In genomic region chr16:49455991-49456745, GRCh38 we compare ENCODE assay signal across 21 cellular contexts.
DNase-seq lines count a peak whose midpoint lies in the region; ATAC-seq and TF ChIP-seq lines count a peak whose summit lies in the region.
"Had no signal": no experiment of that assay in that cellular context is flagged by ENCODE, and none has a peak within 500 bp of the region (broad histone marks: within the 10 kb centered on the region; RNA-seq: fewer than 3 reads in every experiment).

No MANE protein-coding gene starts in this region.

- no peaks in the 10 kb centered on the region for H3K36me3 Mint-ChIP-seq in activated T-cell treated with anti-CD3 and anti-CD28 coated beads, Interleukin-2, amount 50 U/mL, for 24 hours (ENCODE audit: low read depth)
- H3K36me3 Mint-ChIP-seq: CD8-positive, alpha-beta memory T cell had no signal

- DNase-seq in activated T-cell treated with anti-CD3 and anti-CD28 coated beads, Interleukin-2, amount 50 U/mL, for 24 hours, result peak; percentile 2
- DNase-seq in activated T-cell treated with anti-CD3 and anti-CD28 coated beads, Interleukin-2, amount 50 U/mL, for 48 hours, result no peak
- DNase-seq in activated CD8-positive, alpha-beta memory T cell treated with anti-CD3 and anti-CD28 coated beads, Interleukin-2, amount 50 U/mL, for 48 hours, result peak; percentile 43
- DNase-seq in omental fat pad (ENCODE audit: low spot score) (peak; percentile 10), suprapubic skin (ENCODE audit: low spot score in 2 of 2) (peak; percentile 27 to 59), dedifferentiated amniotic fluid mesenchymal stem cell (ENCODE audit: extremely low spot score) (no peak), NCI-H748 (lab: John Stamatoyannopoulos, UW; ENCODE audit: unreplicated experiment) (no peak), mesenchymal stem cell (no peak)
- DNase-seq: Calu3; CD8-positive, alpha-beta memory T cell; DMS53; EL; Karpas-422; NCI-H1694; NCI-H2081; NCI-H446 treated with DMSO at 0.1 percent for 48 hours; NCI-H526 treated with DMSO at 0.1 percent for 48 hours; PC-9; RPMI8226; SHP77 treated with DMSO at 0.1 percent for 48 hours had no signal

- TF ChIP-seq EP300 in suprapubic skin (IDR thresholded peaks at IDR 0.05), result no peak

- ATAC-seq in omental fat pad (ENCODE audit: low FRiP score), result no peak

- no peaks in the 10 kb centered on the region for H3K27me3 Mint-ChIP-seq in activated T-cell treated with anti-CD3 and anti-CD28 coated beads, Interleukin-2, amount 50 U/mL, for 24 hours

- no peaks in the 10 kb centered on the region for H3K9me3 Mint-ChIP-seq in activated T-cell treated with anti-CD3 and anti-CD28 coated beads, Interleukin-2, amount 50 U/mL, for 24 hours
- H3K9me3 Mint-ChIP-seq: CD8-positive, alpha-beta memory T cell had no signal

- H4K91ac ChIP-seq in mesenchymal stem cell (ENCODE audit: low read length), result no peak overlapping the region

- H2BK15ac ChIP-seq in mesenchymal stem cell (ENCODE audit: low read depth, poor library complexity, severe bottlenecking), result no peak overlapping the region

- no peak overlapping the region for H3K4ac ChIP-seq in mesenchymal stem cell (ENCODE audit: low read depth in 1 of 2, low read length in 2 of 2)

- TF ChIP-seq CTCF in omental fat pad (IDR thresholded peaks at IDR 0.05) (no peak), suprapubic skin (IDR thresholded peaks at IDR 0.05) (no peak)

- H2AK5ac ChIP-seq in mesenchymal stem cell (ENCODE audit: low read length, severe bottlenecking), result no peak overlapping the region

- no peak overlapping the region for H3K9ac ChIP-seq in mesenchymal stem cell (ENCODE audit: low read length)

- WGBS in suprapubic skin, result 93% methylated on average over 5 of the region's 8 CpGs
- WGBS in mesenchymal stem cell, result 76% methylated on average over 8 of the region's 8 CpGs

- no peak overlapping the region for H2BK120ac ChIP-seq in mesenchymal stem cell (ENCODE audit: low read depth, low read length)

- TF ChIP-seq POLR2A in suprapubic skin (IDR thresholded peaks at IDR 0.05), result no peak

- H3K36me3 ChIP-seq in suprapubic skin, result no peaks in the 10 kb centered on the region
- H3K36me3 ChIP-seq in mesenchymal stem cell (ENCODE audit: control insufficient read depth in 1 of 2, insufficient read depth in 2 of 2, low read depth in 1 of 2, low read length in 2 of 2), result no peaks in the 10 kb centered on the region

- no peaks in the 10 kb centered on the region for H3K4me1 ChIP-seq in suprapubic skin
- H3K4me1 ChIP-seq in mesenchymal stem cell (ENCODE audit: control insufficient read depth, insufficient read depth, low read depth, low read length), result no peaks in the 10 kb centered on the region

- H3K4me3 ChIP-seq in suprapubic skin (no peak overlapping the region), mesenchymal stem cell (ENCODE audit: insufficient read depth in 1 of 2, low read depth in 1 of 2, low read length in 2 of 2) (no peak overlapping the region)
- H3K4me3 ChIP-seq: PC-9 had no signal

- no peak overlapping the region for H2AFZ ChIP-seq in mesenchymal stem cell (ENCODE audit: low read depth, low read length)
- H2AFZ ChIP-seq: PC-9 had no signal

- no peak overlapping the region for H3K23ac ChIP-seq in mesenchymal stem cell (ENCODE audit: low read length in 2 of 2)

- H3K27ac ChIP-seq in suprapubic skin (no peak overlapping the region), mesenchymal stem cell (ENCODE audit: low read length, poor library complexity, severe bottlenecking) (no peak overlapping the region)
- H3K27ac ChIP-seq: C4-2B, PC-9 had no signal

- no peak overlapping the region for H3K14ac ChIP-seq in mesenchymal stem cell (ENCODE audit: low read length in 2 of 2)

- H3K9me3 ChIP-seq in suprapubic skin, result no peaks in the 10 kb centered on the region
- no peaks in the 10 kb centered on the region for H3K9me3 ChIP-seq in mesenchymal stem cell (ENCODE audit: control insufficient read depth, low read length)

- peaks cover 1% of the 10 kb centered on the region for H3K27me3 ChIP-seq in suprapubic skin
- H3K27me3 ChIP-seq in mesenchymal stem cell (ENCODE audit: control insufficient read depth in 1 of 2, insufficient read depth in 1 of 2, low read length in 2 of 2), result peaks cover 0 to 31% of the 10 kb centered on the region in 2 experiments

- no peaks in the 10 kb centered on the region for H3K79me1 ChIP-seq in mesenchymal stem cell (replicated peaks; ENCODE audit: low read length, poor library complexity, severe bottlenecking)

- no peak overlapping the region for H2BK5ac ChIP-seq in mesenchymal stem cell (ENCODE audit: low read depth, low read length, poor library complexity, severe bottlenecking)

- no peak overlapping the region for H3K27ac Mint-ChIP-seq in activated T-cell treated with anti-CD3 and anti-CD28 coated beads, Interleukin-2, amount 50 U/mL, for 24 hours
- H3K27ac Mint-ChIP-seq: CD8-positive, alpha-beta memory T cell had no signal

- H3K18ac ChIP-seq in mesenchymal stem cell (ENCODE audit: low read depth in 1 of 2, low read length in 2 of 2), result no peak overlapping the region

- H3K4me3 Mint-ChIP-seq in activated T-cell treated with anti-CD3 and anti-CD28 coated beads, Interleukin-2, amount 50 U/mL, for 24 hours, result no peak overlapping the region
- H3K4me3 Mint-ChIP-seq: CD8-positive, alpha-beta memory T cell had no signal

- H2BK12ac ChIP-seq in mesenchymal stem cell (ENCODE audit: low read length in 2 of 2), result no peak overlapping the region

- H4K8ac ChIP-seq in mesenchymal stem cell (ENCODE audit: low read length), result no peak overlapping the region

- peaks cover 7% of the 10 kb centered on the region for H3K4me1 Mint-ChIP-seq in activated T-cell treated with anti-CD3 and anti-CD28 coated beads, Interleukin-2, amount 50 U/mL, for 24 hours (ENCODE audit: low read depth)

- no peak overlapping the region for H3K4me2 ChIP-seq in mesenchymal stem cell (ENCODE audit: low read length, poor library complexity, severe bottlenecking)
- H3K4me2 ChIP-seq: PC-9 had no signal

Comparison
In these comparisons a context has a peak if more than half of its experiments do, and no peak if none do; other contexts are left out.
1. DNase-seq: peak in activated T-cell treated with anti-CD3 and anti-CD28 coated beads, Interleukin-2, amount 50 U/mL, for 24 hours (single experiment), activated CD8-positive, alpha-beta memory T cell treated with anti-CD3 and anti-CD28 coated beads, Interleukin-2, amount 50 U/mL, for 48 hours (single experiment), omental fat pad (single experiment) and suprapubic skin (2 of 2); none in activated T-cell treated with anti-CD3 and anti-CD28 coated beads, Interleukin-2, amount 50 U/mL, for 48 hours (0 of 2), dedifferentiated amniotic fluid mesenchymal stem cell (single experiment), NCI-H748 (single experiment) and mesenchymal stem cell (single experiment).